ENCODE assay signal across 32 cellular contexts in genomic region chr11:32310218-32310601, GRCh38.
DNase-seq lines count a peak whose midpoint lies in the region; ATAC-seq, FAIRE-seq and TF ChIP-seq lines count a peak whose summit lies in the region.
"Had no signal": no experiment of that assay in that cellular context is flagged by ENCODE, and none has a peak within 500 bp of the region (broad histone marks: within the 10 kb centered on the region; RNA-seq: fewer than 3 reads in every experiment).

No MANE protein-coding gene starts in this region.

- no peaks in the 10 kb centered on the region for H3K27me3 Mint-ChIP-seq in nephron progenitor cell (ENCODE audit: low read depth, poor library complexity)
- H3K27me3 Mint-ChIP-seq in natural killer cell treated with Interleukin-12 subunit alpha and Interleukin-12 subunit beta and Interleukin-15 and Interleukin-18, amount 100 ng/mL, for 72 hours, result peaks cover 0 to 8% of the 10 kb centered on the region in 2 donors

- peak overlapping the region; percentile 57 for H3K4me2 ChIP-seq in hepatocyte
- H3K4me2 ChIP-seq: GM23338 had no signal

- DNase-seq in DMS 273 (lab: John Stamatoyannopoulos, UW; ENCODE audit: unreplicated experiment) (peak; percentile 78), NCI-H446 treated with DMSO at 0.1 percent for 48 hours (lab: John Stamatoyannopoulos, UW) (peak; percentile 25), hepatocyte (ENCODE audit: low spot score) (peak; percentile 35), nephron progenitor cell (no peak), frontal cortex (ENCODE audit: low spot score in 2 of 2) (no peak), GM12892 (ENCODE audit: insufficient read length) (no peak), activated gamma-delta T cell treated with Interleukin-2 at 50 U/mL for 16 hours (no peak)
- no peak for DNase-seq in natural killer cell treated with Interleukin-12 subunit alpha and Interleukin-12 subunit beta and Interleukin-15 and Interleukin-18, amount 100 ng/mL, for 72 hours (ENCODE audit: low spot score)
- DNase-seq: activated CD4-positive, alpha-beta T cell treated with anti-CD3 and anti-CD28 coated beads for 48 hours; activated CD8-positive, alpha-beta memory T cell treated with anti-CD3 and anti-CD28 coated beads for 24 hours; activated T-cell treated with anti-CD3 and anti-CD28 coated beads for 4 hours; CD4-positive, alpha-beta memory T cell; HFFc6; KBM-7; mammary epithelial cell; MM.1S; NCI-H2029 treated with DMSO at 0.1 percent for 48 hours; RPMI8226; SJCRH30; stimulated activated CD4-positive, alpha-beta T cell treated with anti-CD3 and anti-CD28 coated beads, Interleukin-1b, Interleukin-23, amount 100 ng/mL, for 48 hours; stimulated activated naive CD8-positive, alpha-beta T cell treated with anti-CD3 and anti-CD28 coated beads, Interleukin-15, Interleukin-2, amounts not matched to agents 100 U/mL and 50 U/mL, for 24 hours; T1000; WERI-Rb-1 had no signal

- no peaks in the 10 kb centered on the region for H3K79me2 ChIP-seq in hepatocyte
- H3K79me2 ChIP-seq: parathyroid adenoma had no signal

- FAIRE-seq in frontal cortex (lab: Jason Lieb, UNC), result no peak
- FAIRE-seq in GM12892 (lab: Jason Lieb, UNC), result no peak
- FAIRE-seq: A204.1, colon, D721Med, keratinocyte had no signal

- H3K27ac ChIP-seq in hepatocyte, result no peak overlapping the region
- H3K27ac ChIP-seq: parathyroid adenoma, SJCRH30, thoracic aorta, WERI-Rb-1 had no signal

- TF ChIP-seq CTCF in hepatocyte (IDR thresholded peaks at IDR 0.05; ENCODE audit: poor library complexity) (no peak), nephron progenitor cell (IDR thresholded peaks at IDR 0.05) (no peak)

- no peaks in the 10 kb centered on the region for H3K27me3 ChIP-seq in hepatocyte
- H3K27me3 ChIP-seq: SJCRH30 had no signal

- ATAC-seq in natural killer cell treated with Interleukin-12 subunit alpha and Interleukin-12 subunit beta and Interleukin-15 and Interleukin-18, amount 100 ng/mL, for 72 hours, result no peak
- ATAC-seq: activated naive CD4-positive, alpha-beta T cell treated with anti-CD3 and anti-CD28 coated beads, Interleukin-2, amount 50 U/mL, for 72 hours; GM23338; right cardiac atrium; stimulated activated naive CD8-positive, alpha-beta T cell treated with anti-CD3 and anti-CD28 coated beads, Interleukin-15, Interleukin-2, amounts not matched to agents 100 U/mL and 50 U/mL, for 24 hours had no signal

- peaks cover 25% of the 10 kb centered on the region for H3K4me1 ChIP-seq in hepatocyte (ENCODE audit: insufficient read depth)
- H3K4me1 ChIP-seq: parathyroid adenoma, SJCRH30 had no signal

- no peaks in the 10 kb centered on the region for H3K9me3 ChIP-seq in hepatocyte (ENCODE audit: low read depth)
- H3K9me3 ChIP-seq: SJCRH30, thoracic aorta had no signal

- no peaks in the 10 kb centered on the region for H4K20me1 ChIP-seq in hepatocyte (ENCODE audit: insufficient read depth, poor library complexity, severe bottlenecking)

- H3K4me3 Mint-ChIP-seq in nephron progenitor cell, result peak overlapping the region; percentile 12
- no peak overlapping the region for H3K4me3 Mint-ChIP-seq in natural killer cell treated with Interleukin-12 subunit alpha and Interleukin-12 subunit beta and Interleukin-15 and Interleukin-18, amount 100 ng/mL, for 72 hours
- H3K4me3 Mint-ChIP-seq: CD4-positive, alpha-beta memory T cell; GM23338; HFFc6 had no signal

- peaks cover 5% of the 10 kb centered on the region for H3K36me3 Mint-ChIP-seq in nephron progenitor cell (ENCODE audit: low read depth)
- no peaks in the 10 kb centered on the region for H3K36me3 Mint-ChIP-seq in natural killer cell treated with Interleukin-12 subunit alpha and Interleukin-12 subunit beta and Interleukin-15 and Interleukin-18, amount 100 ng/mL, for 72 hours
- H3K36me3 Mint-ChIP-seq: activated naive CD4-positive, alpha-beta T cell treated with anti-CD3 and anti-CD28 coated beads, Interleukin-2, amount 50 U/mL, for 72 hours; CD4-positive, alpha-beta memory T cell had no signal

- H3K4me3 ChIP-seq in hepatocyte, result no peak overlapping the region
- H3K4me3 ChIP-seq: GM23338, SJCRH30, thoracic aorta had no signal

- H2AFZ ChIP-seq in hepatocyte, result no peak overlapping the region
- H2AFZ ChIP-seq: GM23338, parathyroid adenoma had no signal

- no peaks in the 10 kb centered on the region for H3K9me3 Mint-ChIP-seq in nephron progenitor cell
- H3K9me3 Mint-ChIP-seq in natural killer cell treated with Interleukin-12 subunit alpha and Interleukin-12 subunit beta and Interleukin-15 and Interleukin-18, amount 100 ng/mL, for 72 hours, result no peaks in the 10 kb centered on the region
- H3K9me3 Mint-ChIP-seq: activated naive CD4-positive, alpha-beta T cell treated with anti-CD3 and anti-CD28 coated beads, Interleukin-2, amount 50 U/mL, for 72 hours; CD4-positive, alpha-beta memory T cell; GM23338; HFFc6 had no signal

- H3K9me2 ChIP-seq in hepatocyte (replicated peaks; ENCODE audit: insufficient read depth), result no peaks in the 10 kb centered on the region

- H3K27ac Mint-ChIP-seq in nephron progenitor cell, result peak overlapping the region; percentile 69
- no peak overlapping the region for H3K27ac Mint-ChIP-seq in natural killer cell treated with Interleukin-12 subunit alpha and Interleukin-12 subunit beta and Interleukin-15 and Interleukin-18, amount 100 ng/mL, for 72 hours
- H3K27ac Mint-ChIP-seq: activated naive CD4-positive, alpha-beta T cell treated with anti-CD3 and anti-CD28 coated beads, Interleukin-2, amount 50 U/mL, for 72 hours; CD4-positive, alpha-beta memory T cell; GM23338; HFFc6 had no signal

- no peaks in the 10 kb centered on the region for H3K36me3 ChIP-seq in hepatocyte (replicated peaks; ENCODE audit: insufficient read depth, low read depth)
- H3K36me3 ChIP-seq: SJCRH30, thoracic aorta, WERI-Rb-1 had no signal

- no peak for TF ChIP-seq POLR2A in GM12892 (IDR thresholded peaks at IDR 0.05; ENCODE audit: low read depth, low read length)

- WGBS in hepatocyte (ENCODE audit: low lambda C conversion rate, missing lambda C conversion rate), result 57% methylated on average over 6 of the region's 6 CpGs

- H3K4me1 Mint-ChIP-seq in nephron progenitor cell, result peaks cover 98% of the 10 kb centered on the region
- H3K4me1 Mint-ChIP-seq in natural killer cell treated with Interleukin-12 subunit alpha and Interleukin-12 subunit beta and Interleukin-15 and Interleukin-18, amount 100 ng/mL, for 72 hours (ENCODE audit: low read depth in 2 of 2), result peaks cover 0 to 2% of the 10 kb centered on the region in 2 donors

Comparison
In these comparisons a context has a peak if more than half of its experiments do, and no peak if none do; other contexts are left out.
1. DNase-seq: peak in DMS 273 (single experiment), NCI-H446 treated with DMSO at 0.1 percent for 48 hours (single experiment) and hepatocyte (single experiment); none in nephron progenitor cell (single experiment), natural killer cell treated with Interleukin-12 subunit alpha and Interleukin-12 subunit beta and Interleukin-15 and Interleukin-18, amount 100 ng/mL, for 72 hours (single experiment), frontal cortex (0 of 2), GM12892 (single experiment) and activated gamma-delta T cell treated with Interleukin-2 at 50 U/mL for 16 hours (single experiment).